In the genomic region with DNA sequence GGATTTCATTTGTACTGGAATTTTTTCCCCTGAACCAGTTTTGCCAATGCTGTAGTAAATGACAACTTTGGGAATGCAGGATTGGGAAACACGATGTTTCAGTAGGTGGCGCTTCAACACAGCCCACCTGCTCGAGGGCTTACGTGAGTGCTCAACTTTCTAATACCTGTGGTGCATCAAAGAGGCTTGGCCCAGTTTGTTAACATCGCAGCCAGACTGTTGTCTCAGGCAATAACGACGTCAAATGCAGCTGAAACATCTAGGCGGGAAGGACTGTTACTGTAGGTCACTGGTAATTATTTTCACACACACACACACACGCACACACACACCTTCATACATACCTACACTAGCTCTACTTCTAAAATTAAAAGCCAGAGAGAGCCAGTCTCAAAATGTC, we compare ENCODE assay signal across 1 cellular context.
TF ChIP-seq lines count a peak whose summit lies in the region.

No MANE protein-coding gene starts in this region.

TF ChIP-seq in GM23338, 12 proteins besides CTCF, POLR2A, EP300 and RAD21 (continued from another document):
- TF ChIP-seq, protein P1, sequence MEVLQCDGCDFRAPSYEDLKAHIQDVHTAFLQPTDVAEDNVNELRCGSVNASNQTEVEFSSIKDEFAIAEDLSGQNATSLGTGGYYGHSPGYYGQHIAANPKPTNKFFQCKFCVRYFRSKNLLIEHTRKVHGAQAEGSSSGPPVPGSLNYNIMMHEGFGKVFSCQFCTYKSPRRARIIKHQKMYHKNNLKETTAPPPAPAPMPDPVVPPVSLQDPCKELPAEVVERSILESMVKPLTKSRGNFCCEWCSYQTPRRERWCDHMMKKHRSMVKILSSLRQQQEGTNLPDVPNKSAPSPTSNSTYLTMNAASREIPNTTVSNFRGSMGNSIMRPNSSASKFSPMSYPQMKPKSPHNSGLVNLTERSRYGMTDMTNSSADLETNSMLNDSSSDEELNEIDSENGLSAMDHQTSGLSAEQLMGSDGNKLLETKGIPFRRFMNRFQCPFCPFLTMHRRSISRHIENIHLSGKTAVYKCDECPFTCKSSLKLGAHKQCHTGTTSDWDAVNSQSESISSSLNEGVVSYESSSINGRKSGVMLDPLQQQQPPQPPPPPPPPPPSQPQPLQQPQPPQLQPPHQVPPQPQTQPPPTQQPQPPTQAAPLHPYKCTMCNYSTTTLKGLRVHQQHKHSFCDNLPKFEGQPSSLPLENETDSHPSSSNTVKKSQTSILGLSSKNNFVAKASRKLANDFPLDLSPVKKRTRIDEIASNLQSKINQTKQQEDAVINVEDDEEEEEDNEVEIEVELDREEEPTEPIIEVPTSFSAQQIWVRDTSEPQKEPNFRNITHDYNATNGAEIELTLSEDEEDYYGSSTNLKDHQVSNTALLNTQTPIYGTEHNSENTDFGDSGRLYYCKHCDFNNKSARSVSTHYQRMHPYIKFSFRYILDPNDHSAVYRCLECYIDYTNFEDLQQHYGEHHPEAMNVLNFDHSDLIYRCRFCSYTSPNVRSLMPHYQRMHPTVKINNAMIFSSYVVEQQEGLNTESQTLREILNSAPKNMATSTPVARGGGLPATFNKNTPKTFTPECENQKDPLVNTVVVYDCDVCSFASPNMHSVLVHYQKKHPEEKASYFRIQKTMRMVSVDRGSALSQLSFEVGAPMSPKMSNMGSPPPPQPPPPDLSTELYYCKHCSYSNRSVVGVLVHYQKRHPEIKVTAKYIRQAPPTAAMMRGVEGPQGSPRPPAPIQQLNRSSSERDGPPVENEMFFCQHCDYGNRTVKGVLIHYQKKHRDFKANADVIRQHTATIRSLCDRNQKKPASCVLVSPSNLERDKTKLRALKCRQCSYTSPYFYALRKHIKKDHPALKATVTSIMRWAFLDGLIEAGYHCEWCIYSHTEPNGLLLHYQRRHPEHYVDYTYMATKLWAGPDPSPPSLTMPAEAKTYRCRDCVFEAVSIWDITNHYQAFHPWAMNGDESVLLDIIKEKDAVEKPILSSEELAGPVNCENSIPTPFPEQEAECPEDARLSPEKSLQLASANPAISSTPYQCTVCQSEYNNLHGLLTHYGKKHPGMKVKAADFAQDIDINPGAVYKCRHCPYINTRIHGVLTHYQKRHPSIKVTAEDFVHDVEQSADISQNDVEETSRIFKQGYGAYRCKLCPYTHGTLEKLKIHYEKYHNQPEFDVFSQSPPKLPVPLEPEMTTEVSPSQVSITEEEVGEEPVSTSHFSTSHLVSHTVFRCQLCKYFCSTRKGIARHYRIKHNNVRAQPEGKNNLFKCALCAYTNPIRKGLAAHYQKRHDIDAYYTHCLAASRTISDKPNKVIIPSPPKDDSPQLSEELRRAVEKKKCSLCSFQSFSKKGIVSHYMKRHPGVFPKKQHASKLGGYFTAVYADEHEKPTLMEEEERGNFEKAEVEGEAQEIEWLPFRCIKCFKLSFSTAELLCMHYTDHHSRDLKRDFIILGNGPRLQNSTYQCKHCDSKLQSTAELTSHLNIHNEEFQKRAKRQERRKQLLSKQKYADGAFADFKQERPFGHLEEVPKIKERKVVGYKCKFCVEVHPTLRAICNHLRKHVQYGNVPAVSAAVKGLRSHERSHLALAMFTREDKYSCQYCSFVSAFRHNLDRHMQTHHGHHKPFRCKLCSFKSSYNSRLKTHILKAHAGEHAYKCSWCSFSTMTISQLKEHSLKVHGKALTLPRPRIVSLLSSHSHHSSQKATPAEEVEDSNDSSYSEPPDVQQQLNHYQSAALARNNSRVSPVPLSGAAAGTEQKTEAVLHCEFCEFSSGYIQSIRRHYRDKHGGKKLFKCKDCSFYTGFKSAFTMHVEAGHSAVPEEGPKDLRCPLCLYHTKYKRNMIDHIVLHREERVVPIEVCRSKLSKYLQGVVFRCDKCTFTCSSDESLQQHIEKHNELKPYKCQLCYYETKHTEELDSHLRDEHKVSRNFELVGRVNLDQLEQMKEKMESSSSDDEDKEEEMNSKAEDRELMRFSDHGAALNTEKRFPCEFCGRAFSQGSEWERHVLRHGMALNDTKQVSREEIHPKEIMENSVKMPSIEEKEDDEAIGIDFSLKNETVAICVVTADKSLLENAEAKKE (CRISPR knock-in tag; IDR thresholded peaks at IDR 0.05): no peak
